In the genomic region with DNA sequence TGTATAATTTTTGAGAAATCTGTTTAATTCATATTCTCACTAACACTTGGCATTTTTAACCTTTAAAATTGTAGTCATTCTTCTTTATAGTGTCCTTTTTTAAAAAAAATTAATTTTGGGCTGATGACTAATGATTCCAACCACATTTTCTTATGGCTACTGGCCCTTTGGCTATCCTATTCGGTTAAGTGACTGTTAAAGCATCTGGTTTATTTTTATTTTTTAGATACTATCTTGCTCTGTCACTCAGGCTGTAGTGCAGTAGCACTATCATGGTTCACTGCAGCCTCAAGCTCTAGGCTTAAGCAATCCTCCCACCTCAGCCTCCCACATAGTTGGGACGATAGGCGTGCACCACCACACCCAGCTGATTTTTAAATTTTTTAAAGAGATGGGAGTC, we compare ENCODE assay signal across 26 cellular contexts.
"Had no signal": no experiment of that assay in that cellular context is flagged by ENCODE, and none has a peak within 500 bp of the region (broad histone marks: within the 10 kb centered on the region; RNA-seq: fewer than 3 reads in every experiment).

No MANE protein-coding gene starts in this region.

- H3K27ac Mint-ChIP-seq: dendritic cell treated with granulocyte-macrophage colony-stimulating factor and Interleukin-4, amounts not matched to agents 40 ng/mL and 50 ng/mL, for 4 days; mesothelial cell of epicardium; naive B cell; natural killer cell treated with Interleukin-12 subunit alpha and Interleukin-12 subunit beta and Interleukin-15 and Interleukin-18, amount 100 ng/mL, for 72 hours; stimulated activated naive B cell treated with anti-CD40 and anti-IgM and Interleukin-4, amounts not matched to agents 10 μg/mL and 1 μg/mL and 100 μg/mL, for 72 hours; stimulated activated naive CD8-positive, alpha-beta T cell treated with anti-CD3 and anti-CD28 coated beads, Interleukin-15, Interleukin-2, amounts not matched to agents 100 ng/mL and 50 ng/mL, for 24 hours had no signal

- H3K27me3 ChIP-seq: colonic mucosa, esophagus muscularis mucosa, left lung, neutrophil, pancreas, right lobe of liver, suprapubic skin, transverse colon, upper lobe of right lung, uterus had no signal

- DNase-seq: colonic mucosa; effector CD8-positive, alpha-beta T cell; head of caudate nucleus; left lung; mesenchymal stem cell; mucosa of descending colon; naive B cell; pancreas; right lobe of liver; small intestine; stimulated activated CD4-positive, alpha-beta T cell treated with anti-CD3 and anti-CD28 coated beads, Interleukin-15, amount 100 ng/mL, for 24 hours; stimulated activated CD4-positive, alpha-beta T cell treated with anti-CD3 and anti-CD28 coated beads, Interleukin-2, amount 100 ng/mL, for 48 hours; stimulated activated naive B cell treated with anti-CD40 and anti-IgM and Interleukin-4, amounts not matched to agents 10 μg/mL and 1 μg/mL and 100 μg/mL, for 72 hours; transverse colon; upper lobe of right lung; uterus had no signal

- H3K27ac ChIP-seq: colonic mucosa, esophagus muscularis mucosa, left lung, neutrophil, pancreas, right lobe of liver, suprapubic skin, transverse colon, upper lobe of right lung, uterus had no signal

- H3K36me3 ChIP-seq: colonic mucosa, esophagus muscularis mucosa, left lung, neutrophil, pancreas, right lobe of liver, suprapubic skin, transverse colon, upper lobe of right lung, uterus had no signal

- H3K4me1 Mint-ChIP-seq: naive B cell; neural crest cell; stimulated activated naive B cell treated with anti-CD40 and anti-IgM and Interleukin-4, amounts not matched to agents 10 μg/mL and 1 μg/mL and 100 μg/mL, for 72 hours had no signal

- H3K4me3 ChIP-seq: colonic mucosa, esophagus muscularis mucosa, left lung, mucosa of descending colon, pancreas, right lobe of liver, suprapubic skin, transverse colon, upper lobe of right lung, uterus had no signal

- H3K36me3 Mint-ChIP-seq: naive B cell; natural killer cell treated with Interleukin-12 subunit alpha and Interleukin-12 subunit beta and Interleukin-15 and Interleukin-18, amount 100 ng/mL, for 72 hours; stimulated activated naive B cell treated with anti-CD40 and anti-IgM and Interleukin-4, amounts not matched to agents 10 μg/mL and 1 μg/mL and 100 μg/mL, for 72 hours had no signal

- ATAC-seq: left lung; mucosa of descending colon; natural killer cell treated with Interleukin-12 subunit alpha and Interleukin-12 subunit beta and Interleukin-15 and Interleukin-18, amount 100 ng/mL, for 72 hours; pancreas; right lobe of liver; stimulated activated naive B cell treated with anti-CD40 and anti-IgM and Interleukin-4, amounts not matched to agents 10 μg/mL and 1 μg/mL and 100 μg/mL, for 72 hours; upper lobe of right lung had no signal

- FAIRE-seq: endothelial cell of umbilical vein, keratinocyte, pancreas had no signal

- H3K4me1 ChIP-seq: colonic mucosa, left lung, pancreas, right lobe of liver, suprapubic skin, transverse colon, upper lobe of right lung, uterus had no signal

- H3K9me3 ChIP-seq: colonic mucosa, neutrophil, pancreas, right lobe of liver, suprapubic skin, upper lobe of right lung, uterus had no signal

- H3K27me3 Mint-ChIP-seq: dendritic cell treated with granulocyte-macrophage colony-stimulating factor and Interleukin-4, amounts not matched to agents 40 ng/mL and 50 ng/mL, for 4 days; naive B cell; natural killer cell treated with Interleukin-12 subunit alpha and Interleukin-12 subunit beta and Interleukin-15 and Interleukin-18, amount 100 ng/mL, for 72 hours; stimulated activated naive B cell treated with anti-CD40 and anti-IgM and Interleukin-4, amounts not matched to agents 10 μg/mL and 1 μg/mL and 100 μg/mL, for 72 hours; stimulated activated naive CD8-positive, alpha-beta T cell treated with anti-CD3 and anti-CD28 coated beads, Interleukin-15, Interleukin-2, amounts not matched to agents 100 ng/mL and 50 ng/mL, for 24 hours had no signal

- H3K4me3 Mint-ChIP-seq: dendritic cell treated with granulocyte-macrophage colony-stimulating factor and Interleukin-4, amounts not matched to agents 40 ng/mL and 50 ng/mL, for 4 days; mesothelial cell of epicardium; naive B cell; natural killer cell treated with Interleukin-12 subunit alpha and Interleukin-12 subunit beta and Interleukin-15 and Interleukin-18, amount 100 ng/mL, for 72 hours; neural crest cell; stimulated activated naive B cell treated with anti-CD40 and anti-IgM and Interleukin-4, amounts not matched to agents 10 μg/mL and 1 μg/mL and 100 μg/mL, for 72 hours; stimulated activated naive CD8-positive, alpha-beta T cell treated with anti-CD3 and anti-CD28 coated beads, Interleukin-15, Interleukin-2, amounts not matched to agents 100 ng/mL and 50 ng/mL, for 24 hours had no signal
